In the genomic region with DNA sequence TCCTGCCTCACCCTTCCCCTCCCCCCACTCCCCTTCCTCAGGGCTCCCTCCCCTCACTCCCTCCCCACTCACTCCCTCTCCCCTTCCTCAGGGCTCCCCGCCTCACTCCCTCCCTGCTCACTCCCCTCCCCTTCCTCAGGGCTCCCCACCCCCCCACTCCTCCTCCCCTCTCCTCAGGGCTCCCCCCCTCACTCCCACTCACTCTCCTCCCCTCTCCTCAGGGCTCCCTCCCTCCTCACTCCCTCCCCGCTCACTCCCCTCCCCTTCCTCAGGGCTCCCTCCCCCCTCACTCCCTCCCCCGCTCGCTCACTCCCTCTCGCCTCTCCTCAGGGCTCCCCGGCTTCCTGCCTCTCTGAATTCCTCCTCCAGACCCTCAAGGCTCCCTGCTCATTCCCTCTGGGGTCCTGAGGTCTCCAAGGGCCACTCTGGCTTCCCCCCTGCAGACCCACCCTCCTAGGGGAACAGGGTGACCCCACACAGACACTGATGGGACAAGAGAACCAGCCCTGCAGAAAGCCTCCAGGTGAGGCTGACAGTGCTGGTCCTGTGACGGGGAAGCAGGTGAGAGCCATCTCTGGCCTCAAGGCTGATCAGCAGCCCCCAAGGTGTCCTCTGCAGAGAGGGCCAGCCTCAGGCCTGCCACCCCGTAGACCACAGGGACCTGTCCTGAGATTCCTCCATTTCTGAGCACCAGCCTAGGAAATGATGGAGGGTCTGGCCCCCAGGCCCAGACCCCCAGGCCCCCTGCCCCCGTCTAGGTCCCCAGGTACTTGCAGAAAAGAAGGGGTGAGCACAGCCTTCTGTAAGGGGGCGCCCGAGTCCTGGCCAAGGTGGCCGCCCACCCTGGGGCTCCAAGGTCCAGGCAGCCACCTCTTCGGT, we compare ENCODE assay signal across 11 cellular contexts. TPM values are rescaled to one million over a fixed set of nuclear protein-coding genes. Genes with fewer than 3 reads are reported as not detected.
DNase-seq lines count a peak whose midpoint lies in the region; ATAC-seq, FAIRE-seq and TF ChIP-seq lines count a peak whose summit lies in the region.
"Had no signal": no experiment of that assay in that cellular context is flagged by ENCODE, and none has a peak within 500 bp of the region (broad histone marks: within the 10 kb centered on the region; RNA-seq: fewer than 3 reads in every experiment).

No MANE protein-coding gene starts in this region.

- H3K9ac ChIP-seq in HUES64 (ENCODE audit: low read depth, low read length) (no peak overlapping the region), kidney (ENCODE audit: low read length in 2 of 2) (no peak overlapping the region)

- CTCF ChIA-PET in CD8-positive, alpha-beta T cell (lab: Charles Lee) = interaction anchor here (0.6 to 1.5 kb wide), 5 partner anchors 8 to 701 kb away, joined by 3 to 4 read pairs (median 3); no protein-coding TSS in a partner anchor
- CTCF ChIA-PET in T-cell (lab: Charles Lee) = interaction anchor here (0.6 to 1.6 kb wide), 4 partner anchors 15 to 136 kb away, joined by 3 to 5 read pairs (median 4); a partner anchor contains a TSS

- no peak for TF ChIP-seq CTCF in CD8-positive, alpha-beta T cell (IDR thresholded peaks at IDR 0.05)
- TF ChIP-seq CTCF in kidney (IDR thresholded peaks at IDR 0.05; ENCODE audit: borderline replicate concordance, extremely low read depth, insufficient read depth) (no peak), psoas muscle (IDR thresholded peaks at IDR 0.05) (no peak)

- 69% methylated on average over 13 of the region's 13 CpGs for WGBS in HUES64
- 80 to 89% (median 88%) methylated on average over 11 to 13 of the region's 13 CpGs for WGBS in psoas muscle, 3 donors

- FAIRE-seq in kidney (lab: Jason Lieb, UNC) = no peak

- peak overlapping the region; percentile 37 for H3K4me3 Mint-ChIP-seq in CD8-positive, alpha-beta T cell
- peak overlapping the region in 1 of 3 donors; percentile 74 for H3K4me3 Mint-ChIP-seq in T-cell

- no peak overlapping the region for H3K27ac ChIP-seq in CD8-positive, alpha-beta T cell (ENCODE audit: low read depth, low read length)
- H3K27ac ChIP-seq in HUES64 (ENCODE audit: low read depth, low read length) (peak overlapping the region; percentile 51; the same call in 1 of the 2 replicates), kidney (ENCODE audit: low read depth in 2 of 2, low read length in 2 of 2) (no peak overlapping the region), psoas muscle (no peak overlapping the region)

- ATAC-seq in CD8-positive, alpha-beta T cell = no peak
- ATAC-seq in T-cell (replicated peaks in 1 of 4) = no peak
- ATAC-seq in HG02678 (IDR thresholded peaks at IDR 0.05; ENCODE audit: unreplicated experiment) = no peak
- no peak for ATAC-seq in psoas muscle
- ATAC-seq: left lung had no signal

- H3K27me3 ChIP-seq in CD8-positive, alpha-beta T cell (ENCODE audit: insufficient read depth, low read length) = no peaks in the 10 kb centered on the region
- H3K27me3 ChIP-seq in HUES64 (ENCODE audit: insufficient read depth, low read length) (no peaks in the 10 kb centered on the region), psoas muscle (ENCODE audit: insufficient read depth in 3 of 3, low read length in 2 of 3) (no peaks in the 10 kb centered on the region)
- H3K27me3 ChIP-seq: left lung had no signal

- no peaks in the 10 kb centered on the region for H3K9me3 Mint-ChIP-seq in CD8-positive, alpha-beta T cell
- no peaks in the 10 kb centered on the region for H3K9me3 Mint-ChIP-seq in T-cell

- peaks cover 41% of the 10 kb centered on the region for H3K4me1 Mint-ChIP-seq in CD8-positive, alpha-beta T cell (ENCODE audit: low read depth)
- peaks cover 39 to 42% (median 39%) of the 10 kb centered on the region in 3 donors for H3K4me1 Mint-ChIP-seq in T-cell

- H3K27me3 Mint-ChIP-seq in CD8-positive, alpha-beta T cell (ENCODE audit: low read depth) = no peaks in the 10 kb centered on the region
- no peaks in the 10 kb centered on the region for H3K27me3 Mint-ChIP-seq in T-cell

- H3K27ac Mint-ChIP-seq in CD8-positive, alpha-beta T cell = peak overlapping the region; percentile 80
- peak overlapping the region; percentile 82 to 86 for H3K27ac Mint-ChIP-seq in T-cell

- H3K4me1 ChIP-seq in CD8-positive, alpha-beta T cell (ENCODE audit: insufficient read depth, low read length) = peaks cover 48% of the 10 kb centered on the region
- H3K4me1 ChIP-seq in HUES64 (ENCODE audit: insufficient read depth, low read length) (peaks cover 24% of the 10 kb centered on the region), kidney (ENCODE audit: control insufficient read depth in 1 of 2, insufficient read depth in 1 of 2, low read depth in 1 of 2, low read length in 2 of 2) (peaks cover 0 to 16% of the 10 kb centered on the region in 2 donors), psoas muscle (peaks cover 5% of the 10 kb centered on the region)

- H3K36me3 Mint-ChIP-seq in CD8-positive, alpha-beta T cell = no peaks in the 10 kb centered on the region
- H3K36me3 Mint-ChIP-seq in T-cell = no peaks in the 10 kb centered on the region

- no peak for DNase-seq in CD8-positive, alpha-beta T cell
- peak in 3 of 34 experiments; percentile 27 to 31 (median 29) for DNase-seq in T-cell
- peak; percentile 68 for DNase-seq in kidney
- DNase-seq in MV-4-11 (lab: John Stamatoyannopoulos, UW) = no peak
- DNase-seq in epidermal melanocyte (ENCODE audit: insufficient read length, low spot score) = no peak
- no peak for DNase-seq in psoas muscle
- DNase-seq: NCI-H1105 had no signal

- intact Hi-C loops in CD8-positive, alpha-beta T cell (cut with DNase I, micrococcal nuclease) = loop anchor here in 1 of 2 experiments (2.0 kb wide), 1 partner anchor 21 kb away; no protein-coding TSS in a partner anchor
- intact Hi-C loops in kidney (cut with DNase I) (no loop called here), psoas muscle (cut with DNase I) (no loop called here)

- no peaks in the 10 kb centered on the region for H3K9me3 ChIP-seq in CD8-positive, alpha-beta T cell (ENCODE audit: low read length)
- H3K9me3 ChIP-seq in HUES64 (ENCODE audit: insufficient read depth, low read depth, low read length) (no peaks in the 10 kb centered on the region), kidney (ENCODE audit: control insufficient read depth in 1 of 2, low read length in 2 of 2) (no peaks in the 10 kb centered on the region), psoas muscle (no peaks in the 10 kb centered on the region)
- H3K9me3 ChIP-seq: left lung had no signal

- H3K36me3 ChIP-seq in CD8-positive, alpha-beta T cell (ENCODE audit: insufficient read depth, low read length) = no peaks in the 10 kb centered on the region
- H3K36me3 ChIP-seq in HUES64 (ENCODE audit: insufficient read depth, low read length) (no peaks in the 10 kb centered on the region), kidney (ENCODE audit: control insufficient read depth in 1 of 2, insufficient read depth in 2 of 2, low read length in 2 of 2) (no peaks in the 10 kb centered on the region), psoas muscle (ENCODE audit: insufficient read depth in 1 of 2, low read depth in 1 of 2) (no peaks in the 10 kb centered on the region)
- H3K36me3 ChIP-seq: left lung had no signal

- POLR2A ChIA-PET in CD8-positive, alpha-beta T cell (lab: Charles Lee) = no interaction called here
- POLR2A ChIA-PET in T-cell (lab: Charles Lee) = no interaction called here

- no peak overlapping the region for H3K4me3 ChIP-seq in CD8-positive, alpha-beta T cell (ENCODE audit: low read depth, low read length)
- no peak overlapping the region for H3K4me3 ChIP-seq in HUES64 (ENCODE audit: low read length)
- no peak overlapping the region for H3K4me3 ChIP-seq in kidney (ENCODE audit: low read length in 2 of 2)
- H3K4me3 ChIP-seq in psoas muscle = no peak overlapping the region
- H3K4me3 ChIP-seq: left lung, skin epidermis had no signal

RNA-seq across cellular contexts. Expression of a gene that starts 47.2 kb away (rescaled TPM):
- 10 to 100 TPM; 25.6 to 27.1 TPM for total RNA-seq in CD8-positive, alpha-beta T cell
- 3.5 TPM for polyA plus RNA-seq in HUES64 (2013, experiment 1 of 2)
- polyA plus RNA-seq in HUES64 (2013, experiment 2 of 2) = 5.1 TPM
- total RNA-seq in T-cell (10 to 100 TPM; 11.5 to 15.3 (median 13.6) TPM), kidney (24.3 TPM), psoas muscle (10 to 100 TPM; 14.5 to 25.0 (median 21.9) TPM)
- polyA plus RNA-seq in kidney (ENCODE audit: insufficient read depth, low read depth, low replicate concordance) (12.9 TPM), psoas muscle (10 to 100 TPM; 18.6 to 35.2 (median 23.4) TPM)
